12 cellular contexts compared by ENCODE assay signal in genomic region chr1:77757066-77757584, GRCh38. TPM values are rescaled to one million over a fixed set of nuclear protein-coding genes. Genes with fewer than 3 reads are reported as not detected.
A peak's percentile ranks its signal among the peaks of the same experiment; 100 is the strongest.
DNase-seq lines count a peak whose midpoint lies in the region; ATAC-seq and TF ChIP-seq lines count a peak whose summit lies in the region.
"Had no signal": no experiment of that assay in that cellular context is flagged by ENCODE, and none has a peak within 500 bp of the region (broad histone marks: within the 10 kb centered on the region; RNA-seq: fewer than 3 reads in every experiment).

No MANE protein-coding gene starts in this region.

- no peaks in the 10 kb centered on the region for H3K9me2 ChIP-seq in Loucy (replicated peaks; ENCODE audit: low read depth, low read length)

- CTCF ChIA-PET in mammary epithelial cell (lab: Charles Lee; ENCODE audit: low non-redundant PET), result interaction anchor here (0.6 kb wide), 1 partner anchor 22 kb away, joined by 5 read pairs; the partner anchor contains the start of gene MIGA1

- peak overlapping the region; percentile 50 to 77 (median 51) for H3K27ac Mint-ChIP-seq in CD4-positive, CD25-positive, alpha-beta regulatory T cell
- H3K27ac Mint-ChIP-seq in nephron progenitor cell, result no peak overlapping the region

- peaks cover 29 to 57% (median 42%) of the 10 kb centered on the region in 4 donors for H3K4me1 Mint-ChIP-seq in CD4-positive, CD25-positive, alpha-beta regulatory T cell
- peaks cover 35% of the 10 kb centered on the region for H3K4me1 Mint-ChIP-seq in nephron progenitor cell

- dilution Hi-C loops in mammary epithelial cell (cut with HindIII; ENCODE audit: low sequenced_read_pairs), result no loop called here

- no peak for TF ChIP-seq CTCF in Loucy (conservative IDR thresholded peaks at IDR 0.05; ENCODE audit: low read length)
- no peak for TF ChIP-seq CTCF in mammary epithelial cell (conservative IDR thresholded peaks at IDR 0.05 in 1 of 2, IDR thresholded peaks at IDR 0.05 in 1 of 2; ENCODE audit: extremely low read depth in 1 of 2, insufficient read depth in 1 of 2, low read depth in 1 of 2, low read length in 2 of 2)
- TF ChIP-seq CTCF in nephron progenitor cell (IDR thresholded peaks at IDR 0.05), result no peak
- no peak for TF ChIP-seq CTCF in colonic mucosa (IDR thresholded peaks at IDR 0.05)

- H3K4me2 ChIP-seq in Loucy (ENCODE audit: low read depth, low read length, poor library complexity, severe bottlenecking) (peak overlapping the region; percentile 97), mammary epithelial cell (ENCODE audit: insufficient read depth, low read depth, low read length) (peak overlapping the region; percentile 73)

- H2AFZ ChIP-seq in Loucy (ENCODE audit: low read length) (no peak overlapping the region), mammary epithelial cell (ENCODE audit: low read depth, low read length) (no peak overlapping the region)

- in situ Hi-C loops in mammary epithelial cell (cut with MboI; ENCODE audit: low sequenced_read_pairs in 2 of 2), result no loop called here

- peak overlapping the region; percentile 9 for H3K4me3 ChIP-seq in CD4-positive, CD25-positive, alpha-beta regulatory T cell (ENCODE audit: low read depth, low read length)
- peak overlapping the region; percentile 97 for H3K4me3 ChIP-seq in Loucy (ENCODE audit: low read length, poor library complexity, severe bottlenecking)
- H3K4me3 ChIP-seq in mammary epithelial cell (replicated peaks in 1 of 3; ENCODE audit: insufficient read depth in 1 of 3, low read depth in 2 of 3, low read length in 3 of 3), result no peak overlapping the region
- no peak overlapping the region for H3K4me3 ChIP-seq in colonic mucosa

- no peaks in the 10 kb centered on the region for H3K36me3 ChIP-seq in CD4-positive, CD25-positive, alpha-beta regulatory T cell (ENCODE audit: control insufficient read depth, insufficient read depth, low read length)
- H3K36me3 ChIP-seq in Loucy (ENCODE audit: insufficient read depth, low read length) (no peaks in the 10 kb centered on the region), mammary epithelial cell (ENCODE audit: insufficient read depth, low read length) (no peaks in the 10 kb centered on the region), colonic mucosa (no peaks in the 10 kb centered on the region)

- H3K9me3 Mint-ChIP-seq in CD4-positive, CD25-positive, alpha-beta regulatory T cell, result no peaks in the 10 kb centered on the region
- no peaks in the 10 kb centered on the region for H3K9me3 Mint-ChIP-seq in nephron progenitor cell
- H3K9me3 Mint-ChIP-seq: dendritic cell treated with granulocyte-macrophage colony-stimulating factor and Interleukin-4, amounts not matched to agents 40 ng/mL and 50 ng/mL, for 4 days had no signal

- H3K27me3 ChIP-seq in CD4-positive, CD25-positive, alpha-beta regulatory T cell (ENCODE audit: control insufficient read depth, insufficient read depth, low read length), result no peaks in the 10 kb centered on the region
- no peaks in the 10 kb centered on the region for H3K27me3 ChIP-seq in Loucy (ENCODE audit: insufficient read depth, low read length, poor library complexity, severe bottlenecking)
- H3K27me3 ChIP-seq in mammary epithelial cell (ENCODE audit: insufficient read depth, low read length), result no peaks in the 10 kb centered on the region
- H3K27me3 ChIP-seq in colonic mucosa, result no peaks in the 10 kb centered on the region

- H4K20me1 ChIP-seq in Loucy (ENCODE audit: insufficient read depth, low read length, poor library complexity, severe bottlenecking) (peaks cover 66% of the 10 kb centered on the region), mammary epithelial cell (ENCODE audit: insufficient read depth, low read length) (no peaks in the 10 kb centered on the region)

- peaks cover 45% of the 10 kb centered on the region for H3K4me1 ChIP-seq in CD4-positive, CD25-positive, alpha-beta regulatory T cell (ENCODE audit: control insufficient read depth, insufficient read depth, low read length, poor library complexity, severe bottlenecking)
- H3K4me1 ChIP-seq in Loucy (ENCODE audit: insufficient read depth, low read length, poor library complexity, severe bottlenecking) (peaks cover 58% of the 10 kb centered on the region), mammary epithelial cell (ENCODE audit: insufficient read depth, low read length) (peaks cover 10% of the 10 kb centered on the region), colonic mucosa (no peaks in the 10 kb centered on the region)

- DNase-seq in CD4-positive, CD25-positive, alpha-beta regulatory T cell, result no peak
- DNase-seq in mammary epithelial cell (no peak), nephron progenitor cell (no peak), HT-29 (ENCODE audit: low spot score) (no peak), colonic mucosa (no peak)
- DNase-seq: activated CD8-positive, alpha-beta memory T cell treated with anti-CD3 and anti-CD28 coated beads, Interleukin-2, amount 50 U/mL, for 4 hours; DMS153; NCI-H510A treated with DMSO at 0.1 percent for 48 hours had no signal

- H3K9ac ChIP-seq in Loucy (ENCODE audit: low read depth, low read length, poor library complexity, severe bottlenecking) (peak overlapping the region; percentile 95), mammary epithelial cell (ENCODE audit: insufficient read depth, low read length) (no peak overlapping the region), colonic mucosa (ENCODE audit: low read depth in 2 of 2, low read length in 2 of 2) (no peak overlapping the region)

- H3K79me2 ChIP-seq in Loucy (ENCODE audit: insufficient read depth, low read length) (peaks cover 73% of the 10 kb centered on the region), mammary epithelial cell (ENCODE audit: insufficient read depth, low read length) (peaks cover 73% of the 10 kb centered on the region)

- peak overlapping the region; percentile 93 to 99 (median 95) for H3K4me3 Mint-ChIP-seq in CD4-positive, CD25-positive, alpha-beta regulatory T cell
- peak overlapping the region; percentile 73 for H3K4me3 Mint-ChIP-seq in nephron progenitor cell
- H3K4me3 Mint-ChIP-seq: dendritic cell treated with granulocyte-macrophage colony-stimulating factor and Interleukin-4, amounts not matched to agents 40 ng/mL and 50 ng/mL, for 4 days had no signal

- H3K27ac ChIP-seq in CD4-positive, CD25-positive, alpha-beta regulatory T cell (ENCODE audit: insufficient read depth, low read length, poor library complexity, severe bottlenecking), result no peak overlapping the region
- H3K27ac ChIP-seq in mammary epithelial cell (ENCODE audit: insufficient read depth, low read depth, low read length) (no peak overlapping the region), colonic mucosa (no peak overlapping the region)

- 0 out of 2 replicates have a peak, but pooled peaks cover 3% of the 10 kb centered on the region for H3F3A ChIP-seq in Loucy (ENCODE audit: low read depth)

- intact Hi-C loops in mammary epithelial cell (cut with micrococcal nuclease), result loop anchor here (5.0 kb wide), 3 partner anchors 65 to 220 kb away; partner anchors contain the start of genes FUBP1 and NEXN
- intact Hi-C loops in colonic mucosa (cut with DNase I), result no loop called here

- peaks cover 2% of the 10 kb centered on the region for H3K27me3 Mint-ChIP-seq in CD4-positive, CD25-positive, alpha-beta regulatory T cell
- H3K27me3 Mint-ChIP-seq in nephron progenitor cell (ENCODE audit: low read depth, poor library complexity), result no peaks in the 10 kb centered on the region
- H3K27me3 Mint-ChIP-seq: dendritic cell treated with granulocyte-macrophage colony-stimulating factor and Interleukin-4, amounts not matched to agents 40 ng/mL and 50 ng/mL, for 4 days had no signal

- ATAC-seq in CD4-positive, CD25-positive, alpha-beta regulatory T cell (ENCODE audit: low read depth in 2 of 2), result no peak
- ATAC-seq in GM18502 (IDR thresholded peaks at IDR 0.05; ENCODE audit: poor library complexity, unreplicated experiment), result no peak
- no peak for ATAC-seq in GM21447 (IDR thresholded peaks at IDR 0.05; ENCODE audit: unreplicated experiment)

- WGBS in mammary epithelial cell (ENCODE audit: low coverage, missing lambda C conversion rate), result 86% methylated on average over 1 of the region's 1 CpG

- no TSS peak for BruUV-seq in mammary epithelial cell (replicated peaks; lab: Mats Ljungman, UMichigan)

- no peaks in the 10 kb centered on the region for H3K36me3 Mint-ChIP-seq in CD4-positive, CD25-positive, alpha-beta regulatory T cell
- no peaks in the 10 kb centered on the region for H3K36me3 Mint-ChIP-seq in nephron progenitor cell (ENCODE audit: low read depth)

- no peaks in the 10 kb centered on the region for H3K9me3 ChIP-seq in CD4-positive, CD25-positive, alpha-beta regulatory T cell (ENCODE audit: control insufficient read depth in 2 of 2, low read length in 2 of 2)
- H3K9me3 ChIP-seq in Loucy (ENCODE audit: insufficient read depth, low read depth, low read length), result no peaks in the 10 kb centered on the region
- H3K9me3 ChIP-seq in mammary epithelial cell (replicated peaks; ENCODE audit: insufficient read depth, low read length), result no peaks in the 10 kb centered on the region
- no peaks in the 10 kb centered on the region for H3K9me3 ChIP-seq in colonic mucosa

RNA-seq across cellular contexts. Expression of gene USP33, which starts 2.5 kb away (rescaled TPM):
- total RNA-seq in CD4-positive, CD25-positive, alpha-beta regulatory T cell, result 58.7 TPM
- 10 to 100 TPM; 34.0 to 43.5 (median 40.5) TPM for polyA plus RNA-seq in CD4-positive, CD25-positive, alpha-beta regulatory T cell
- total RNA-seq in mammary epithelial cell (10 to 100 TPM; 41.0 to 55.8 TPM), colonic mucosa (10 to 100 TPM; 43.9 to 54.0 TPM)
- 19.3 TPM for polyA plus RNA-seq in mammary epithelial cell
- 22.2 TPM for polyA minus RNA-seq in mammary epithelial cell
- 20.2 and 23.2 TPM in 2 replicates for total RNA-seq in HT-29 (2014; rRNA removed; shearing (Covaris generic))

RNA-seq across cellular contexts. Expression of gene MIGA1, which starts 22.3 kb away (rescaled TPM):
- 15.3 TPM for total RNA-seq in CD4-positive, CD25-positive, alpha-beta regulatory T cell
- 10 to 100 TPM in 2 of 4 donors, 1 to 10 TPM in 2; 8.4 to 12.6 (median 10.3) TPM for polyA plus RNA-seq in CD4-positive, CD25-positive, alpha-beta regulatory T cell
- total RNA-seq in mammary epithelial cell (10 to 100 TPM; 15.2 to 16.6 TPM), colonic mucosa (10 to 100 TPM in 1 of 2 donors, 1 to 10 TPM in 1; 10.0 to 16.2 TPM)
- polyA plus RNA-seq in mammary epithelial cell, result 3.9 TPM
- polyA minus RNA-seq in mammary epithelial cell, result 10.3 TPM
- total RNA-seq in HT-29 (2014; rRNA removed; shearing (Covaris generic)), result 2.0 and 2.1 TPM in 2 replicates

Comparison
In these comparisons a context has a peak if more than half of its experiments do, and no peak if none do; other contexts are left out.
1. H3K4me3 ChIP-seq: peak in CD4-positive, CD25-positive, alpha-beta regulatory T cell (single experiment) and Loucy (single experiment); none in mammary epithelial cell (0 of 3) and colonic mucosa (single experiment).